Comparison of ENCODE assay signal across 8 cellular contexts in genomic region chr6:43013843-43014433, GRCh38. TPM values are rescaled to one million over a fixed set of nuclear protein-coding genes. Genes with fewer than 3 reads are reported as not detected.
DNase-seq lines count a peak whose midpoint lies in the region; TF ChIP-seq lines count a peak whose summit lies in the region.

Gene KLHDC3 (plus strand): TSS chr6:43014249. CDS start chr6:43017193, 2,944 bp downstream.
Gene MEA1 (minus strand): TSS chr6:43013946. CDS start chr6:43013813, 133 bp downstream.

- in situ Hi-C loops in HAP-1 (cut with MboI; ENCODE audit: low sequenced_read_pairs) = no loop called here

- H3K9ac ChIP-seq in ES-I3 (ENCODE audit: low read depth, low read length) = peak within 1 kb of the TSS; percentile 72
- peak within 1 kb of the TSS; percentile 84 for H3K9ac ChIP-seq in MM.1S (ENCODE audit: low read length)

- H3K4me3 ChIP-seq in HAP-1 (peak within 1 kb of the TSS; percentile 63), MM.1S (ENCODE audit: low read length) (peak within 1 kb of the TSS; percentile 96), fibroblast of the aortic adventitia (ENCODE audit: low read depth, low read length) (peak within 1 kb of the TSS; percentile 100)

- H3K4me1 ChIP-seq in ES-I3 (ENCODE audit: insufficient read depth, low read length) = 0 out of 2 replicates have a peak, but pooled peaks cover 4% of the 10 kb centered on the region
- peaks cover 4% of the 10 kb centered on the region for H3K4me1 ChIP-seq in HAP-1
- H3K4me1 ChIP-seq in MM.1S (ENCODE audit: low read length) = peaks cover 9% of the 10 kb centered on the region; the same call in 1 of the 2 replicates

- no peaks in the 10 kb centered on the region for H4K20me1 ChIP-seq in MM.1S (ENCODE audit: insufficient read depth, low read length)

- peak within 1 kb of the TSS; percentile 99 for H3K4me2 ChIP-seq in MM.1S (ENCODE audit: low read depth, low read length)

- H3K36me3 ChIP-seq in ES-I3 (ENCODE audit: insufficient read depth, low read length) (peaks cover 11% of the 10 kb centered on the region; the same call in 1 of the 2 replicates), HAP-1 (replicated peaks) (peaks cover 46% of the 10 kb centered on the region), MM.1S (replicated peaks; ENCODE audit: insufficient read depth, low read length) (no peaks in the 10 kb centered on the region; the same call in 1 of the 2 replicates)

- peaks cover 58% of the 10 kb centered on the region for H3K4me1 Mint-ChIP-seq in nephron
- peaks cover 54% of the 10 kb centered on the region for H3K4me1 Mint-ChIP-seq in stimulated activated naive CD8-positive, alpha-beta T cell treated with anti-CD3 and anti-CD28 coated beads, Interleukin-15, Interleukin-2, amounts not matched to agents 100 ng/mL and 50 ng/mL, for 24 hours (ENCODE audit: low read depth)

- peaks cover 44% of the 10 kb centered on the region for H3K36me3 Mint-ChIP-seq in nephron (ENCODE audit: low read depth)
- peaks cover 46% of the 10 kb centered on the region for H3K36me3 Mint-ChIP-seq in stimulated activated naive CD8-positive, alpha-beta T cell treated with anti-CD3 and anti-CD28 coated beads, Interleukin-15, Interleukin-2, amounts not matched to agents 100 ng/mL and 50 ng/mL, for 24 hours (ENCODE audit: low read depth)

- no peak within 1 kb of the TSS; the same call in 1 of the 2 replicates for H3K27ac ChIP-seq in MM.1S (ENCODE audit: low read length)

- H2AFZ ChIP-seq in MM.1S (ENCODE audit: low read length) = peak within 1 kb of the TSS; percentile 97

- no peaks in the 10 kb centered on the region for H3K9me2 ChIP-seq in MM.1S (replicated peaks; ENCODE audit: insufficient read depth, low read length)

- peak within 1 kb of the TSS; percentile 94 to 97 (median 94) for H3K4me3 Mint-ChIP-seq in nephron
- peak within 1 kb of the TSS; percentile 97 for H3K4me3 Mint-ChIP-seq in stimulated activated naive CD8-positive, alpha-beta T cell treated with anti-CD3 and anti-CD28 coated beads, Interleukin-15, Interleukin-2, amounts not matched to agents 100 ng/mL and 50 ng/mL, for 24 hours

- TF ChIP-seq CTCF in MM.1S (IDR thresholded peaks at IDR 0.05; ENCODE audit: low read length) (no peak), fibroblast of the aortic adventitia (IDR thresholded peaks at IDR 0.05; ENCODE audit: insufficient read depth, low read length) (no peak), nephron (IDR thresholded peaks at IDR 0.05; ENCODE audit: unreplicated experiment in 3 of 3) (no peak)

- H3K9me3 ChIP-seq in ES-I3 (ENCODE audit: control insufficient read depth, insufficient read depth, low read length) = no peaks in the 10 kb centered on the region
- H3K9me3 ChIP-seq in HAP-1 = no peaks in the 10 kb centered on the region
- no peaks in the 10 kb centered on the region for H3K9me3 ChIP-seq in MM.1S (replicated peaks; ENCODE audit: insufficient read depth, low read length)

- H3K9me3 Mint-ChIP-seq in nephron = no peaks in the 10 kb centered on the region
- no peaks in the 10 kb centered on the region for H3K9me3 Mint-ChIP-seq in stimulated activated naive CD8-positive, alpha-beta T cell treated with anti-CD3 and anti-CD28 coated beads, Interleukin-15, Interleukin-2, amounts not matched to agents 100 ng/mL and 50 ng/mL, for 24 hours

- DNase-seq in HAP-1 (ENCODE audit: low spot score in 2 of 2) = peak; percentile 99 to 100
- DNase-seq in MM.1S = peak; percentile 100
- peak; percentile 98 for DNase-seq in SIG-M5 (lab: John Stamatoyannopoulos, UW)
- DNase-seq in activated gamma-delta T cell (lab: John Stamatoyannopoulos, UW) = peak; percentile 81
- DNase-seq in fibroblast of the aortic adventitia (ENCODE audit: low read depth) = peak; percentile 100

- H3K27me3 Mint-ChIP-seq in nephron (ENCODE audit: low read depth) = peaks cover 7% of the 10 kb centered on the region
- no peaks in the 10 kb centered on the region for H3K27me3 Mint-ChIP-seq in stimulated activated naive CD8-positive, alpha-beta T cell treated with anti-CD3 and anti-CD28 coated beads, Interleukin-15, Interleukin-2, amounts not matched to agents 100 ng/mL and 50 ng/mL, for 24 hours

- H3K27me3 ChIP-seq in HAP-1 (ENCODE audit: low read depth) (no peaks in the 10 kb centered on the region), MM.1S (replicated peaks; ENCODE audit: insufficient read depth, low read length) (no peaks in the 10 kb centered on the region)

- peaks cover 58% of the 10 kb centered on the region for H3K79me2 ChIP-seq in MM.1S (ENCODE audit: low read length)

- no peaks in the 10 kb centered on the region for H3F3A ChIP-seq in MM.1S (ENCODE audit: insufficient read depth, low read length)

- H3K27ac Mint-ChIP-seq in nephron = peak within 1 kb of the TSS; percentile 82 to 97 (median 89)
- H3K27ac Mint-ChIP-seq in stimulated activated naive CD8-positive, alpha-beta T cell treated with anti-CD3 and anti-CD28 coated beads, Interleukin-15, Interleukin-2, amounts not matched to agents 100 ng/mL and 50 ng/mL, for 24 hours = peak within 1 kb of the TSS; percentile 92

RNA-seq across cellular contexts. Expression of gene KLHDC3, which starts in this region (rescaled TPM):
- 27.0 and 78.1 TPM in 2 replicates for total RNA-seq in fibroblast of the aortic adventitia (ENCODE audit: low replicate concordance)

RNA-seq across cellular contexts. Expression of gene MEA1, which starts in this region (rescaled TPM):
- 18.6 and 71.8 TPM in 2 replicates for total RNA-seq in fibroblast of the aortic adventitia (ENCODE audit: low replicate concordance)
